In genomic region chr19:10546817-10547216, GRCh38 we compare ENCODE assay signal across 17 cellular contexts. TPM values are rescaled to one million over a fixed set of nuclear protein-coding genes. Genes with fewer than 3 reads are reported as not detected.
DNase-seq lines count a peak whose midpoint lies in the region; ATAC-seq, FAIRE-seq and TF ChIP-seq lines count a peak whose summit lies in the region.
"Had no signal": no experiment of that assay in that cellular context is flagged by ENCODE, and none has a peak within 500 bp of the region (broad histone marks: within the 10 kb centered on the region; RNA-seq: fewer than 3 reads in every experiment).

No MANE protein-coding gene starts in this region.

- in situ Hi-C loops in GM13977 (cut with MboI; ENCODE audit: low pct_unique_long_range_greater_than_20kb, low sequenced_read_pairs, unreplicated experiment) = no loop called here
- in situ Hi-C loops in K562 (cut with MboI) = no loop called here

- no peaks in the 10 kb centered on the region for H3K27me3 ChIP-seq in K562 (ENCODE audit: control insufficient read depth in 2 of 2, insufficient read depth in 2 of 2, low read length in 2 of 2)
- no peaks in the 10 kb centered on the region for H3K27me3 ChIP-seq in BE2C

- no peak overlapping the region for H2AFZ ChIP-seq in K562 (ENCODE audit: low read depth, low read length)

- 96% methylated on average over 14 of the region's 17 CpGs for WGBS in K562 (ENCODE audit: insufficient coverage, low coverage, missing lambda C conversion rate)

- TF ChIP-seq CTCF in GM13977 (IDR thresholded peaks at IDR 0.05; ENCODE audit: extremely low read depth, insufficient read depth, missing control alignments) (no peak), K562 (IDR thresholded peaks at IDR 0.05 in 2 of 3, conservative IDR thresholded peaks at IDR 0.05 in 1 of 3; ENCODE audit: insufficient read depth in 2 of 3, low read depth in 1 of 3, low read length in 3 of 3) (no peak), BE2C (IDR thresholded peaks at IDR 0.05; ENCODE audit: low read depth, low read length) (no peak)

- H3K36me3 ChIP-seq in K562 (ENCODE audit: control insufficient read depth, insufficient read depth, low read length) (peaks cover 53% of the 10 kb centered on the region), BE2C (peaks cover 37% of the 10 kb centered on the region)

- no peak for FAIRE-seq in K562 (lab: Jason Lieb, UNC)
- FAIRE-seq: D721Med, G401.6 had no signal

- H3K9me1 ChIP-seq in K562 (ENCODE audit: control insufficient read depth, insufficient read depth, low read length) = no peaks in the 10 kb centered on the region

- TSS peak; percentile 35 for BruUV-seq in K562 (replicated peaks; lab: Mats Ljungman, UMichigan)

- TF ChIP-seq EP300 in K562 (IDR thresholded peaks at IDR 0.05; ENCODE audit: low read length) = no peak

- TF ChIP-seq POLR2A in K562 (conservative IDR thresholded peaks at IDR 0.05) = no peak

- H3K27ac ChIP-seq in K562 (ENCODE audit: extremely low read depth, low read depth, low read length) = no peak overlapping the region

- H3K4me1 ChIP-seq in K562 (replicated peaks in 1 of 2; ENCODE audit: control insufficient read depth in 2 of 2, insufficient read depth in 2 of 2, low read length in 2 of 2) (peaks cover 2 to 38% of the 10 kb centered on the region in 2 experiments; a peak in 4 of 5 replicates), BE2C (no peaks in the 10 kb centered on the region)

- DNase-seq in GM13977 (ENCODE audit: low spot score) (peak; percentile 5), K562 (ENCODE audit: extremely low read depth in 1 of 4, low spot score in 3 of 4) (no peak), NCI-H524 (lab: John Stamatoyannopoulos, UW) (no peak), BE2C (no peak)
- DNase-seq: CD4-positive, CD25-positive, alpha-beta regulatory T cell; DMS79 treated with DMSO at 0.1 percent for 48 hours; HCEC 1CT; MV-4-11; NCI-H1417 treated with DMSO at 0.1 percent for 48 hours; NCI-H2029; NCI-H2171 treated with DMSO at 0.1 percent for 48 hours; NCI-H82; SIG-M5 had no signal

- intact Hi-C loops in K562 (cut with micrococcal nuclease) = no loop called here

- H4K20me1 ChIP-seq in K562 (replicated peaks; ENCODE audit: control insufficient read depth, insufficient read depth, low read length) = peaks cover 4% of the 10 kb centered on the region

- no peak overlapping the region for H3K4me3 ChIP-seq in K562
- H3K4me3 ChIP-seq in BE2C (ENCODE audit: low read depth, low read length) = no peak overlapping the region

- TF ChIP-seq RAD21 in K562 (CRISPR knock-in tag; conservative IDR thresholded peaks at IDR 0.05 in 1 of 2, IDR thresholded peaks at IDR 0.05 in 1 of 2) = no peak

- no peak for ATAC-seq in K562

- CTCF ChIA-PET in K562 (lab: Yijun Ruan, JAX; ENCODE audit: low intra/inter-chr PET ratio) = no interaction called here

- H3K9ac ChIP-seq in K562 (ENCODE audit: insufficient read depth in 1 of 2, low read depth in 2 of 2, low read length in 2 of 2) = peak overlapping the region in 1 of 2 experiments; percentile 65; a peak in 2 of 4 replicates

- H3K9me3 ChIP-seq in K562 (replicated peaks; ENCODE audit: control insufficient read depth, insufficient read depth, low read depth, low read length) (no peaks in the 10 kb centered on the region), BE2C (no peaks in the 10 kb centered on the region)

- H3K79me2 ChIP-seq in K562 (ENCODE audit: control insufficient read depth, insufficient read depth, low read length) = peaks cover 32% of the 10 kb centered on the region

- POLR2A ChIA-PET in K562 (lab: Yijun Ruan, JAX) = interaction anchor here (0.6 to 1.0 kb wide), 4 partner anchors 9 to 171 kb away, joined by 3 to 4 read pairs (median 3); partner anchors contain the start of genes DNM2 and S1PR5

- no peak overlapping the region for H3K4me2 ChIP-seq in K562 (ENCODE audit: insufficient read depth, low read length)

RNA-seq across cellular contexts. Expression of gene ATG4D, which starts 3.1 kb away (rescaled TPM):
- total RNA-seq in K562 (2011; cell fraction: chromatin; rRNA removed; ENCODE audit: low replicate concordance) = 20.6 and 77.4 TPM in 2 replicates
- 91.2 and 95.1 TPM in 2 replicates for total RNA-seq in K562 (2011; cell fraction: nucleolus; rRNA removed)
- 39.5 and 45.9 TPM in 2 replicates for total RNA-seq in K562 (2011; cell fraction: nucleoplasm; rRNA removed)
- total RNA-seq in K562 (2014; rRNA removed) = 37.2 and 41.3 TPM in 2 replicates
- total RNA-seq in K562 (2014; rRNA removed; fragmentation: Illumina TruSeq; extraction: Trizol) = 9.1 and 12.8 TPM in 2 replicates
- total RNA-seq in K562 (2015; rRNA removed; fragmentation: Illumina TruSeq; extraction: Trizol) = 22.9 and 26.8 TPM in 2 replicates
- 55.9 and 66.1 TPM in 2 replicates for total RNA-seq in K562 (2021)
- 20.4 and 27.9 TPM in 2 replicates for polyA plus RNA-seq in K562 (2011; rRNA removed)
- polyA plus RNA-seq in K562 (2011; cell fraction: cytosol; rRNA removed) = 36.3 and 59.9 TPM in 2 replicates
- 75.3 and 124 TPM in 2 replicates for polyA plus RNA-seq in K562 (2011; cell fraction: nucleus; rRNA removed)
- 45.0 and 67.2 TPM in 2 replicates for polyA plus RNA-seq in K562 (2012)
- polyA plus RNA-seq in K562 (2014; fragmentation: Illumina TruSeq; extraction: Trizol) = 22.9 and 40.2 TPM in 2 replicates
- polyA plus RNA-seq in K562 (2014; fragmentation: Nextera tagmentation; extraction: Ambion mirVana) = 1 to 10 TPM in 1 of 2 experiments, under 1 TPM in 1; 0.51 to 1.7 TPM
- polyA plus RNA-seq in K562 (2014; rRNA removed) = 45.4 and 55.3 TPM in 2 replicates
- polyA minus RNA-seq in K562 (2011; rRNA and poly(A)+ RNA removed) = 7.4 and 12.6 TPM in 2 replicates
- polyA minus RNA-seq in K562 (2011; cell fraction: cytosol; rRNA and poly(A)+ RNA removed) = 18.2 and 37.3 TPM in 2 replicates
- polyA minus RNA-seq in K562 (2011; cell fraction: nucleus; rRNA and poly(A)+ RNA removed) = 20.8 and 24.9 TPM in 2 replicates
- polyA plus RNA-seq in BE2C (2012; ENCODE audit: insufficient read depth, insufficient read length, low read depth) = 144 TPM

RNA-seq across cellular contexts. Expression of gene KRI1, which starts 19.0 kb away (rescaled TPM):
- total RNA-seq in K562 (2011; cell fraction: chromatin; rRNA removed; ENCODE audit: low replicate concordance) = 85.4 and 105 TPM in 2 replicates
- 60.1 and 62.2 TPM in 2 replicates for total RNA-seq in K562 (2011; cell fraction: nucleolus; rRNA removed)
- total RNA-seq in K562 (2011; cell fraction: nucleoplasm; rRNA removed) = 49.0 and 54.8 TPM in 2 replicates
- 44.6 and 50.3 TPM in 2 replicates for total RNA-seq in K562 (2014; rRNA removed)
- 21.9 and 22.0 TPM in 2 replicates for total RNA-seq in K562 (2014; rRNA removed; fragmentation: Illumina TruSeq; extraction: Trizol)
- 24.7 and 25.0 TPM in 2 replicates for total RNA-seq in K562 (2015; rRNA removed; fragmentation: Illumina TruSeq; extraction: Trizol)
- 34.3 and 37.7 TPM in 2 replicates for total RNA-seq in K562 (2021)
- 20.0 and 22.8 TPM in 2 replicates for polyA plus RNA-seq in K562 (2011; rRNA removed)
- 10.8 and 17.6 TPM in 2 replicates for polyA plus RNA-seq in K562 (2011; cell fraction: cytosol; rRNA removed)
- polyA plus RNA-seq in K562 (2011; cell fraction: nucleus; rRNA removed) = 52.6 and 92.9 TPM in 2 replicates
- 34.7 and 40.9 TPM in 2 replicates for polyA plus RNA-seq in K562 (2012)
- polyA plus RNA-seq in K562 (2014; fragmentation: Illumina TruSeq; extraction: Trizol) = 35.2 and 37.7 TPM in 2 replicates
- 1 to 10 TPM; 1.1 to 2.0 TPM for polyA plus RNA-seq in K562 (2014; fragmentation: Nextera tagmentation; extraction: Ambion mirVana)
- polyA plus RNA-seq in K562 (2014; rRNA removed) = 45.3 and 50.7 TPM in 2 replicates
- polyA minus RNA-seq in K562 (2011; rRNA and poly(A)+ RNA removed) = 15.9 and 20.0 TPM in 2 replicates
- 19.5 and 21.1 TPM in 2 replicates for polyA minus RNA-seq in K562 (2011; cell fraction: cytosol; rRNA and poly(A)+ RNA removed)
- polyA minus RNA-seq in K562 (2011; cell fraction: nucleus; rRNA and poly(A)+ RNA removed) = 19.5 and 20.2 TPM in 2 replicates
- polyA plus RNA-seq in BE2C (2012; ENCODE audit: insufficient read depth, insufficient read length, low read depth) = 97.7 TPM

RNA-seq across cellular contexts. Expression of gene CDKN2D, which starts 22.0 kb away (rescaled TPM):
- total RNA-seq in K562 (2011; cell fraction: chromatin; rRNA removed; ENCODE audit: low replicate concordance) = 3.0 and 4.1 TPM in 2 replicates
- 4.5 and 5.1 TPM in 2 replicates for total RNA-seq in K562 (2011; cell fraction: nucleolus; rRNA removed)
- total RNA-seq in K562 (2011; cell fraction: nucleoplasm; rRNA removed) = 4.1 and 6.0 TPM in 2 replicates
- total RNA-seq in K562 (2014; rRNA removed) = 1.7 and 2.7 TPM in 2 replicates
- total RNA-seq in K562 (2014; rRNA removed; fragmentation: Illumina TruSeq; extraction: Trizol) = 1.7 and 2.4 TPM in 2 replicates
- 3.2 and 3.7 TPM in 2 replicates for total RNA-seq in K562 (2015; rRNA removed; fragmentation: Illumina TruSeq; extraction: Trizol)
- total RNA-seq in K562 (2021) = 4.1 and 4.7 TPM in 2 replicates
- polyA plus RNA-seq in K562 (2011; rRNA removed) = 5.7 and 6.6 TPM in 2 replicates
- polyA plus RNA-seq in K562 (2011; cell fraction: cytosol; rRNA removed) = 9.6 and 11.2 TPM in 2 replicates
- 4.6 and 6.0 TPM in 2 replicates for polyA plus RNA-seq in K562 (2011; cell fraction: nucleus; rRNA removed)
- polyA plus RNA-seq in K562 (2012) = 4.6 and 12.8 TPM in 2 replicates
- polyA plus RNA-seq in K562 (2014; fragmentation: Illumina TruSeq; extraction: Trizol) = 3.7 and 4.0 TPM in 2 replicates
- 1 to 10 TPM in 1 of 2 experiments, under 1 TPM in 1; 0.41 to 1.0 TPM for polyA plus RNA-seq in K562 (2014; fragmentation: Nextera tagmentation; extraction: Ambion mirVana)
- 6.7 and 8.2 TPM in 2 replicates for polyA plus RNA-seq in K562 (2014; rRNA removed)
- polyA minus RNA-seq in K562 (2011; rRNA and poly(A)+ RNA removed) = 1.7 and 2.1 TPM in 2 replicates
- polyA minus RNA-seq in K562 (2011; cell fraction: cytosol; rRNA and poly(A)+ RNA removed) = 1.9 and 5.0 TPM in 2 replicates
- polyA minus RNA-seq in K562 (2011; cell fraction: nucleus; rRNA and poly(A)+ RNA removed) = 1.1 and 1.2 TPM in 2 replicates
- polyA plus RNA-seq in BE2C (2012; ENCODE audit: insufficient read depth, insufficient read length, low read depth) = 15.5 TPM

RNA-seq across cellular contexts. Expression of gene S1PR5, which starts 29.6 kb away (rescaled TPM):
- 0.48 and 1.0 TPM in 2 replicates for total RNA-seq in K562 (2011; cell fraction: chromatin; rRNA removed; ENCODE audit: low replicate concordance)
- 0.92 and 1.0 TPM in 2 replicates for total RNA-seq in K562 (2011; cell fraction: nucleolus; rRNA removed)
- total RNA-seq in K562 (2011; cell fraction: nucleoplasm; rRNA removed) = 0.31 and 0.81 TPM in 2 replicates
- 0.18 and 0.37 TPM in 2 replicates for total RNA-seq in K562 (2014; rRNA removed)
- total RNA-seq in K562 (2014; rRNA removed; fragmentation: Illumina TruSeq; extraction: Trizol) = 0.26 TPM in 1 of 2 replicates, not detected in the other
- 0.11 TPM in 1 of 2 replicates, not detected in the other for total RNA-seq in K562 (2015; rRNA removed; fragmentation: Illumina TruSeq; extraction: Trizol)
- total RNA-seq in K562 (2021) = 0.16 and 0.35 TPM in 2 replicates
- polyA plus RNA-seq in K562 (2011; rRNA removed) = 0.14 and 0.54 TPM in 2 replicates
- polyA plus RNA-seq in K562 (2011; cell fraction: cytosol; rRNA removed) = 0.19 and 1.3 TPM in 2 replicates
- polyA plus RNA-seq in K562 (2011; cell fraction: nucleus; rRNA removed) = 0.15 and 0.46 TPM in 2 replicates
- polyA plus RNA-seq in K562 (2012) = 0.12 and 0.25 TPM in 2 replicates
- 0.17 TPM in 1 of 2 replicates, not detected in the other for polyA plus RNA-seq in K562 (2014; fragmentation: Illumina TruSeq; extraction: Trizol)
- polyA plus RNA-seq in K562 (2014; fragmentation: Nextera tagmentation; extraction: Ambion mirVana) = under 1 TPM in 1 of 2 experiments, not detected in 1; 0.03 TPM
- polyA plus RNA-seq in K562 (2014; rRNA removed) = 0.12 and 0.49 TPM in 2 replicates
- polyA minus RNA-seq in K562 (2011; rRNA and poly(A)+ RNA removed) = 0.67 and 0.78 TPM in 2 replicates
- not detected in 2 replicates for polyA minus RNA-seq in K562 (2011; cell fraction: cytosol; rRNA and poly(A)+ RNA removed)
- 0.27 and 0.44 TPM in 2 replicates for polyA minus RNA-seq in K562 (2011; cell fraction: nucleus; rRNA and poly(A)+ RNA removed)
- not detected for polyA plus RNA-seq in BE2C (2012; ENCODE audit: insufficient read depth, insufficient read length, low read depth)
- total RNA-seq: CD4-positive, CD25-positive, alpha-beta regulatory T cell; HT-29 had no signal

RNA-seq across cellular contexts. Expression of gene AP1M2, which starts 40.3 kb away (rescaled TPM):
- not detected in 2 replicates for total RNA-seq in K562 (2011; cell fraction: chromatin; rRNA removed; ENCODE audit: low replicate concordance)
- 1.2 TPM in 1 of 2 replicates, not detected in the other for total RNA-seq in K562 (2011; cell fraction: nucleolus; rRNA removed)
- total RNA-seq in K562 (2011; cell fraction: nucleoplasm; rRNA removed) = 1.1 and 1.7 TPM in 2 replicates
- total RNA-seq in K562 (2014; rRNA removed) = 0.59 TPM in 1 of 2 replicates, not detected in the other
- 0.57 and 1.3 TPM in 2 replicates for total RNA-seq in K562 (2014; rRNA removed; fragmentation: Illumina TruSeq; extraction: Trizol)
- total RNA-seq in K562 (2015; rRNA removed; fragmentation: Illumina TruSeq; extraction: Trizol) = 0.15 TPM in 1 of 2 replicates, not detected in the other
- total RNA-seq in K562 (2021) = 0.33 and 0.40 TPM in 2 replicates
- 0.39 and 0.50 TPM in 2 replicates for polyA plus RNA-seq in K562 (2011; rRNA removed)
- 0.34 and 1.0 TPM in 2 replicates for polyA plus RNA-seq in K562 (2011; cell fraction: cytosol; rRNA removed)
- 0.24 and 0.41 TPM in 2 replicates for polyA plus RNA-seq in K562 (2011; cell fraction: nucleus; rRNA removed)
- polyA plus RNA-seq in K562 (2012) = 0.55 and 0.68 TPM in 2 replicates
- 0.68 TPM in 1 of 2 replicates, not detected in the other for polyA plus RNA-seq in K562 (2014; fragmentation: Illumina TruSeq; extraction: Trizol)
- polyA plus RNA-seq in K562 (2014; fragmentation: Nextera tagmentation; extraction: Ambion mirVana) = 1 to 10 TPM; 1.1 to 1.4 TPM
- polyA plus RNA-seq in K562 (2014; rRNA removed) = 1.1 and 1.3 TPM in 2 replicates
- polyA minus RNA-seq in K562 (2011; rRNA and poly(A)+ RNA removed) = 0.11 TPM in 1 of 2 replicates, not detected in the other
- 0.95 and 2.2 TPM in 2 replicates for polyA minus RNA-seq in K562 (2011; cell fraction: cytosol; rRNA and poly(A)+ RNA removed)
- 0.78 TPM in 1 of 2 replicates, not detected in the other for polyA minus RNA-seq in K562 (2011; cell fraction: nucleus; rRNA and poly(A)+ RNA removed)
- not detected for polyA plus RNA-seq in BE2C (2012; ENCODE audit: insufficient read depth, insufficient read length, low read depth)
- total RNA-seq: CD4-positive, CD25-positive, alpha-beta regulatory T cell had no signal
- polyA plus RNA-seq: CD4-positive, CD25-positive, alpha-beta regulatory T cell; IgD-negative memory B cell had no signal
